Comparison of ENCODE assay signal across 25 cellular contexts in genomic region chr1:21681426-21681825, GRCh38. TPM values are rescaled to one million over a fixed set of nuclear protein-coding genes. Genes with fewer than 3 reads are reported as not detected.
DNase-seq lines count a peak whose midpoint lies in the region; ATAC-seq, FAIRE-seq and TF ChIP-seq lines count a peak whose summit lies in the region.
"Had no signal": no experiment of that assay in that cellular context is flagged by ENCODE, and none has a peak within 500 bp of the region (broad histone marks: within the 10 kb centered on the region; RNA-seq: fewer than 3 reads in every experiment).

No MANE protein-coding gene starts in this region.

- intact Hi-C loops in K562 (cut with micrococcal nuclease) = no loop called here

- no peak overlapping the region for H3K4me3 Mint-ChIP-seq in stimulated activated naive B cell treated with anti-CD40 and anti-IgM and Interleukin-4, amounts not matched to agents 10 μg/mL and 1 μg/mL and 100 μg/mL, for 72 hours
- H3K4me3 Mint-ChIP-seq: CD4-positive, alpha-beta T cell had no signal

- in situ Hi-C loops in K562 (cut with MboI) = no loop called here

- H3K9me3 Mint-ChIP-seq in activated naive CD4-positive, alpha-beta T cell treated with anti-CD3 and anti-CD28 coated beads, Interleukin-2, amount 50 U/mL, for 72 hours = no peaks in the 10 kb centered on the region
- H3K9me3 Mint-ChIP-seq in stimulated activated naive B cell treated with anti-CD40 and anti-IgM and Interleukin-4, amounts not matched to agents 10 μg/mL and 1 μg/mL and 100 μg/mL, for 72 hours = no peaks in the 10 kb centered on the region
- H3K9me3 Mint-ChIP-seq: CD4-positive, alpha-beta T cell had no signal

- no peak overlapping the region for H2AFZ ChIP-seq in K562 (ENCODE audit: low read depth, low read length)
- H2AFZ ChIP-seq: PC-9 had no signal

- ATAC-seq in activated naive CD4-positive, alpha-beta T cell treated with anti-CD3 and anti-CD28 coated beads, Interleukin-2, amount 50 U/mL, for 72 hours = no peak
- ATAC-seq in K562 (no peak), GM19035 (IDR thresholded peaks at IDR 0.05; ENCODE audit: unreplicated experiment) (no peak), HG03196 (IDR thresholded peaks at IDR 0.05; ENCODE audit: unreplicated experiment) (no peak)
- no peak for ATAC-seq in stimulated activated naive B cell treated with anti-CD40 and anti-IgM and Interleukin-4, amounts not matched to agents 10 μg/mL and 1 μg/mL and 100 μg/mL, for 72 hours (replicated peaks)
- ATAC-seq: Right ventricle myocardium inferior had no signal

- no peak overlapping the region for H3K4me3 ChIP-seq in K562
- H3K4me3 ChIP-seq: BLaER1 treated with 17β-estradiol and CSF1 and Interleukin-3, amounts not matched to agents 10 nM and 100 nM; MG63; PC-9; SJSA1 had no signal

- H3K4me2 ChIP-seq in K562 (ENCODE audit: insufficient read depth, low read length) = no peak overlapping the region
- H3K4me2 ChIP-seq: BLaER1 treated with 17β-estradiol and CSF1 and Interleukin-3, amounts not matched to agents 10 nM and 100 nM; PC-9 had no signal

- no peaks in the 10 kb centered on the region; the same call in 1 of the 2 replicates for H3K9me3 ChIP-seq in K562 (replicated peaks; ENCODE audit: control insufficient read depth, insufficient read depth, low read depth, low read length)
- H3K9me3 ChIP-seq: SJSA1 had no signal

- no peaks in the 10 kb centered on the region for H3K9me1 ChIP-seq in K562 (ENCODE audit: control insufficient read depth, insufficient read depth, low read length)

- H3K27ac ChIP-seq in K562 (ENCODE audit: extremely low read depth, low read depth, low read length) = no peak overlapping the region
- H3K27ac ChIP-seq: BLaER1 treated with 17β-estradiol and CSF1 and Interleukin-3, amounts not matched to agents 10 nM and 100 nM; PC-9; SJSA1 had no signal

- no peak for TF ChIP-seq CTCF in K562 (IDR thresholded peaks at IDR 0.05 in 2 of 3, conservative IDR thresholded peaks at IDR 0.05 in 1 of 3; ENCODE audit: insufficient read depth in 2 of 3, low read depth in 1 of 3, low read length in 3 of 3)

- H3K36me3 ChIP-seq in K562 (ENCODE audit: control insufficient read depth, insufficient read depth, low read length) = peaks cover 89% of the 10 kb centered on the region

- no peaks in the 10 kb centered on the region for H3K27me3 Mint-ChIP-seq in stimulated activated naive B cell treated with anti-CD40 and anti-IgM and Interleukin-4, amounts not matched to agents 10 μg/mL and 1 μg/mL and 100 μg/mL, for 72 hours
- H3K27me3 Mint-ChIP-seq: CD4-positive, alpha-beta T cell had no signal

- H3K27me3 ChIP-seq in K562 (ENCODE audit: control insufficient read depth in 2 of 2, insufficient read depth in 2 of 2, low read length in 2 of 2) = no peaks in the 10 kb centered on the region
- H3K27me3 ChIP-seq: BLaER1 treated with 17β-estradiol and CSF1 and Interleukin-3, amounts not matched to agents 10 nM and 100 nM; MG63; SJSA1 had no signal

- H3K9ac ChIP-seq in K562 (ENCODE audit: insufficient read depth in 1 of 2, low read depth in 2 of 2, low read length in 2 of 2) = no peak overlapping the region
- H3K9ac ChIP-seq: BLaER1 treated with 17β-estradiol and CSF1 and Interleukin-3, amounts not matched to agents 10 nM and 100 nM had no signal

- no peak for TF ChIP-seq EP300 in K562 (IDR thresholded peaks at IDR 0.05; ENCODE audit: low read length)

- no peak for TF ChIP-seq POLR2A in K562 (conservative IDR thresholded peaks at IDR 0.05)

- no peak for TF ChIP-seq RAD21 in K562 (CRISPR knock-in tag; conservative IDR thresholded peaks at IDR 0.05 in 1 of 2, IDR thresholded peaks at IDR 0.05 in 1 of 2)

- no peaks in the 10 kb centered on the region; the same call in 2 of the 3 replicates for H3K79me2 ChIP-seq in K562 (ENCODE audit: control insufficient read depth, insufficient read depth, low read length)

- peak overlapping the region; percentile 51 to 63 for H3K27ac Mint-ChIP-seq in activated naive CD4-positive, alpha-beta T cell treated with anti-CD3 and anti-CD28 coated beads, Interleukin-2, amount 50 U/mL, for 72 hours
- no peak overlapping the region for H3K27ac Mint-ChIP-seq in stimulated activated naive B cell treated with anti-CD40 and anti-IgM and Interleukin-4, amounts not matched to agents 10 μg/mL and 1 μg/mL and 100 μg/mL, for 72 hours
- H3K27ac Mint-ChIP-seq: CD4-positive, alpha-beta T cell had no signal

- POLR2A ChIA-PET in K562 (lab: Yijun Ruan, JAX) = interaction anchor here (1.0 to 2.2 kb wide), 2 partner anchors 10 to 46 kb away, joined by 3 to 9 read pairs; no protein-coding TSS in a partner anchor

- no peaks in the 10 kb centered on the region for H4K20me1 ChIP-seq in K562 (replicated peaks; ENCODE audit: control insufficient read depth, insufficient read depth, low read length)

- FAIRE-seq in K562 (lab: Jason Lieb, UNC) = no peak
- FAIRE-seq: A204.1, H1 had no signal

- 86% methylated on average over 9 of the region's 9 CpGs for WGBS in K562 (ENCODE audit: insufficient coverage, low coverage, missing lambda C conversion rate)

- H3K4me1 Mint-ChIP-seq in stimulated activated naive B cell treated with anti-CD40 and anti-IgM and Interleukin-4, amounts not matched to agents 10 μg/mL and 1 μg/mL and 100 μg/mL, for 72 hours = peaks cover 5 to 9% of the 10 kb centered on the region in 2 donors

- CTCF ChIA-PET in K562 (lab: Yijun Ruan, JAX; ENCODE audit: low intra/inter-chr PET ratio) = no interaction called here

- peaks cover 8 to 15% of the 10 kb centered on the region in 2 experiments; a peak in 4 of 5 replicates for H3K4me1 ChIP-seq in K562 (replicated peaks in 1 of 2; ENCODE audit: control insufficient read depth in 2 of 2, insufficient read depth in 2 of 2, low read length in 2 of 2)
- H3K4me1 ChIP-seq: SJSA1 had no signal

- no peak for DNase-seq in activated naive CD4-positive, alpha-beta T cell treated with anti-CD3 and anti-CD28 coated beads, Interleukin-2, amount 50 U/mL, for 72 hours (ENCODE audit: low spot score in 2 of 2)
- no peak for DNase-seq in activated naive CD4-positive, alpha-beta T cell (lab: John Stamatoyannopoulos, UW)
- DNase-seq in LHCN-M2 (ENCODE audit: low read depth) (peak; percentile 35), K562 (ENCODE audit: extremely low read depth in 1 of 4, low spot score in 3 of 4) (no peak)
- DNase-seq in stimulated activated naive B cell treated with anti-CD40 and anti-IgM and Interleukin-4, amounts not matched to agents 10 μg/mL and 1 μg/mL and 100 μg/mL, for 72 hours = no peak
- DNase-seq: CD4-positive, alpha-beta T cell; DMS53; KBM-7; MG63; NCI-H1105 treated with DMSO at 0.1 percent for 48 hours; NCI-H146; NCI-H1930; NCI-H2107; NCI-H446; NCI-H524 treated with DMSO at 0.1 percent for 48 hours; NCI-H82; NK-92 treated with Interleukin-12 subunit alpha and Interleukin-12 subunit beta, amount 100 ng/mL, for 24 hours; PC-9 had no signal

- no TSS peak for BruUV-seq in K562 (replicated peaks; lab: Mats Ljungman, UMichigan)

- peaks cover 4 to 15% of the 10 kb centered on the region in 2 donors for H3K36me3 Mint-ChIP-seq in activated naive CD4-positive, alpha-beta T cell treated with anti-CD3 and anti-CD28 coated beads, Interleukin-2, amount 50 U/mL, for 72 hours
- peaks cover 45 to 57% of the 10 kb centered on the region in 2 donors for H3K36me3 Mint-ChIP-seq in stimulated activated naive B cell treated with anti-CD40 and anti-IgM and Interleukin-4, amounts not matched to agents 10 μg/mL and 1 μg/mL and 100 μg/mL, for 72 hours

TF ChIP-seq in K562, 482 proteins besides CTCF, POLR2A, EP300 and RAD21:
- TF ChIP-seq CHAMP1 (IDR thresholded peaks at IDR 0.05) (no peak), DACH1 (IDR thresholded peaks at IDR 0.05; ENCODE audit: partially characterized antibody) (peak; percentile 57)

RNA-seq across cellular contexts. Expression of gene RAP1GAP, which starts 12.3 kb away (rescaled TPM):
- 1 to 10 TPM in 1 of 2 donors, under 1 TPM in 1; 0.46 to 2.1 TPM for total RNA-seq in activated naive CD4-positive, alpha-beta T cell treated with anti-CD3 and anti-CD28 coated beads, Interleukin-2, amount 50 U/mL, for 72 hours
- total RNA-seq in LHCN-M2 (2014; rRNA removed) = 0.06 and 0.13 TPM in 2 replicates
- polyA plus RNA-seq in LHCN-M2 (2012) = 0.26 TPM
- 41.9 and 97.0 TPM in 2 replicates for total RNA-seq in K562 (2011; cell fraction: chromatin; rRNA removed; ENCODE audit: low replicate concordance)
- total RNA-seq in K562 (2011; cell fraction: nucleolus; rRNA removed) = 41.8 and 44.9 TPM in 2 replicates
- 34.0 and 35.7 TPM in 2 replicates for total RNA-seq in K562 (2011; cell fraction: nucleoplasm; rRNA removed)
- 19.2 and 28.0 TPM in 2 replicates for total RNA-seq in K562 (2014; rRNA removed)
- 7.0 and 7.3 TPM in 2 replicates for total RNA-seq in K562 (2014; rRNA removed; fragmentation: Illumina TruSeq; extraction: Trizol)
- 9.5 and 9.7 TPM in 2 replicates for total RNA-seq in K562 (2015; rRNA removed; fragmentation: Illumina TruSeq; extraction: Trizol)
- total RNA-seq in K562 (2021) = 30.2 and 31.0 TPM in 2 replicates
- polyA plus RNA-seq in K562 (2011; rRNA removed) = 30.2 and 36.0 TPM in 2 replicates
- polyA plus RNA-seq in K562 (2011; cell fraction: cytosol; rRNA removed) = 27.3 and 36.3 TPM in 2 replicates
- 68.0 and 110 TPM in 2 replicates for polyA plus RNA-seq in K562 (2011; cell fraction: nucleus; rRNA removed)
- polyA plus RNA-seq in K562 (2012) = 23.3 and 41.5 TPM in 2 replicates
- polyA plus RNA-seq in K562 (2014; fragmentation: Illumina TruSeq; extraction: Trizol) = 23.5 and 26.5 TPM in 2 replicates
- polyA plus RNA-seq in K562 (2014; fragmentation: Nextera tagmentation; extraction: Ambion mirVana) = under 1 TPM; 0.29 to 0.51 TPM
- polyA plus RNA-seq in K562 (2014; rRNA removed) = 21.7 and 22.3 TPM in 2 replicates
- polyA minus RNA-seq in K562 (2011; rRNA and poly(A)+ RNA removed) = 25.4 and 27.5 TPM in 2 replicates
- polyA minus RNA-seq in K562 (2011; cell fraction: cytosol; rRNA and poly(A)+ RNA removed) = 22.4 and 26.1 TPM in 2 replicates
- 26.9 and 27.0 TPM in 2 replicates for polyA minus RNA-seq in K562 (2011; cell fraction: nucleus; rRNA and poly(A)+ RNA removed)
